ENCODE assay signal across 1 cellular context in the genomic region with DNA sequence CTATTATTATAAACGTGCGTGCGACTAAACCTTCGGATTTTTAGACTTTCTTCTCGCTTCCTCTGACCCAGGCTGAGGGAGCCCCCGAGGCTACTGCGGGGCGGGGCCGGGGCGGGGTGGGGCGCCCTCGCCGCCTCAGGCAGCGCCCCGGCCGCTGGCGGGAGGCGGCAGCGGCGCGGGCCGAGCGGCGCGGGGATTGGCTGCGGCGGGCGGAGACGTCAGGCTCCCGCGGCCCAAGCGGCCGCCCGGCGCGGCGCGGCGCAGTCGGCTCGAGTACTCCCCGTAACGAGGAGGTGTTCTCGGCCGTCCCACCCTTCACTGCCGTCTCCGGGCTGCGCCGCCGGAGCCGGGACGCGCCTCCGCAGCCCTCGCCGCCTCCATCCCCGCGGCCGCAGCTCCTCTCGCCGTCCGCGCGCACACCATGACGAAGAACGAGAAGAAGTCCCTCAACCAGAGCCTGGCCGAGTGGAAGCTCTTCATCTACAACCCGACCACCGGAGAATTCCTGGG.
A peak's percentile ranks its signal among the peaks of the same experiment; 100 is the strongest.
TF ChIP-seq lines count a peak whose summit lies in the region.

ATP1B3 (plus strand) TSS at position 263 of the 510 bp plus-strand sequence; CDS start at position 422, 159 bp downstream.

TF ChIP-seq in HepG2, 621 proteins besides CTCF, POLR2A, EP300 and RAD21 (continued from another document and continues in another):
- TF ChIP-seq NFATC3 (CRISPR knock-in tag; IDR thresholded peaks at IDR 0.05) = no peak
- no peak for TF ChIP-seq ZSCAN31 (CRISPR knock-in tag; IDR thresholded peaks at IDR 0.05; ENCODE audit: low read depth)
- TF ChIP-seq TRAFD1 (CRISPR knock-in tag; IDR thresholded peaks at IDR 0.05; ENCODE audit: borderline replicate concordance) = no peak
- TF ChIP-seq, protein P1, sequence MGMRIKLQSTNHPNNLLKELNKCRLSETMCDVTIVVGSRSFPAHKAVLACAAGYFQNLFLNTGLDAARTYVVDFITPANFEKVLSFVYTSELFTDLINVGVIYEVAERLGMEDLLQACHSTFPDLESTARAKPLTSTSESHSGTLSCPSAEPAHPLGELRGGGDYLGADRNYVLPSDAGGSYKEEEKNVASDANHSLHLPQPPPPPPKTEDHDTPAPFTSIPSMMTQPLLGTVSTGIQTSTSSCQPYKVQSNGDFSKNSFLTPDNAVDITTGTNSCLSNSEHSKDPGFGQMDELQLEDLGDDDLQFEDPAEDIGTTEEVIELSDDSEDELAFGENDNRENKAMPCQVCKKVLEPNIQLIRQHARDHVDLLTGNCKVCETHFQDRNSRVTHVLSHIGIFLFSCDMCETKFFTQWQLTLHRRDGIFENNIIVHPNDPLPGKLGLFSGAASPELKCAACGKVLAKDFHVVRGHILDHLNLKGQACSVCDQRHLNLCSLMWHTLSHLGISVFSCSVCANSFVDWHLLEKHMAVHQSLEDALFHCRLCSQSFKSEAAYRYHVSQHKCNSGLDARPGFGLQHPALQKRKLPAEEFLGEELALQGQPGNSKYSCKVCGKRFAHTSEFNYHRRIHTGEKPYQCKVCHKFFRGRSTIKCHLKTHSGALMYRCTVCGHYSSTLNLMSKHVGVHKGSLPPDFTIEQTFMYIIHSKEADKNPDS (CRISPR knock-in tag; IDR thresholded peaks at IDR 0.05) = no peak
- no peak for TF ChIP-seq ATF7 (IDR thresholded peaks at IDR 0.05)
- TF ChIP-seq ATF7 (CRISPR knock-in tag; IDR thresholded peaks at IDR 0.05) = no peak
- no peak for TF ChIP-seq SATB2 (CRISPR knock-in tag; IDR thresholded peaks at IDR 0.05)
- TF ChIP-seq FOXP1 (IDR thresholded peaks at IDR 0.05) = no peak
- TF ChIP-seq FOXP1 (CRISPR knock-in tag; IDR thresholded peaks at IDR 0.05) = no peak
- TF ChIP-seq ZBTB21 (CRISPR knock-in tag; IDR thresholded peaks at IDR 0.05) = no peak
- TF ChIP-seq ZNF333 (CRISPR knock-in tag; IDR thresholded peaks at IDR 0.05; ENCODE audit: borderline replicate concordance) = no peak
- TF ChIP-seq RFX5 (IDR thresholded peaks at IDR 0.05; ENCODE audit: low read depth, low read length) = no peak
- no peak for TF ChIP-seq U2AF1 (optimal IDR thresholded peaks at IDR 0.05; ENCODE audit: low read depth, low read length)
- TF ChIP-seq, protein P2, sequence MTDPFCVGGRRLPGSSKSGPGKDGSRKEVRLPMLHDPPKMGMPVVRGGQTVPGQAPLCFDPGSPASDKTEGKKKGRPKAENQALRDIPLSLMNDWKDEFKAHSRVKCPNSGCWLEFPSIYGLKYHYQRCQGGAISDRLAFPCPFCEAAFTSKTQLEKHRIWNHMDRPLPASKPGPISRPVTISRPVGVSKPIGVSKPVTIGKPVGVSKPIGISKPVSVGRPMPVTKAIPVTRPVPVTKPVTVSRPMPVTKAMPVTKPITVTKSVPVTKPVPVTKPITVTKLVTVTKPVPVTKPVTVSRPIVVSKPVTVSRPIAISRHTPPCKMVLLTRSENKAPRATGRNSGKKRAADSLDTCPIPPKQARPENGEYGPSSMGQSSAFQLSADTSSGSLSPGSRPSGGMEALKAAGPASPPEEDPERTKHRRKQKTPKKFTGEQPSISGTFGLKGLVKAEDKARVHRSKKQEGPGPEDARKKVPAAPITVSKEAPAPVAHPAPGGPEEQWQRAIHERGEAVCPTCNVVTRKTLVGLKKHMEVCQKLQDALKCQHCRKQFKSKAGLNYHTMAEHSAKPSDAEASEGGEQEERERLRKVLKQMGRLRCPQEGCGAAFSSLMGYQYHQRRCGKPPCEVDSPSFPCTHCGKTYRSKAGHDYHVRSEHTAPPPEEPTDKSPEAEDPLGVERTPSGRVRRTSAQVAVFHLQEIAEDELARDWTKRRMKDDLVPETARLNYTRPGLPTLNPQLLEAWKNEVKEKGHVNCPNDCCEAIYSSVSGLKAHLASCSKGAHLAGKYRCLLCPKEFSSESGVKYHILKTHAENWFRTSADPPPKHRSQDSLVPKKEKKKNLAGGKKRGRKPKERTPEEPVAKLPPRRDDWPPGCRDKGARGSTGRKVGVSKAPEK (CRISPR knock-in tag; IDR thresholded peaks at IDR 0.05; ENCODE audit: borderline replicate concordance) = no peak
- TF ChIP-seq, protein P3, sequence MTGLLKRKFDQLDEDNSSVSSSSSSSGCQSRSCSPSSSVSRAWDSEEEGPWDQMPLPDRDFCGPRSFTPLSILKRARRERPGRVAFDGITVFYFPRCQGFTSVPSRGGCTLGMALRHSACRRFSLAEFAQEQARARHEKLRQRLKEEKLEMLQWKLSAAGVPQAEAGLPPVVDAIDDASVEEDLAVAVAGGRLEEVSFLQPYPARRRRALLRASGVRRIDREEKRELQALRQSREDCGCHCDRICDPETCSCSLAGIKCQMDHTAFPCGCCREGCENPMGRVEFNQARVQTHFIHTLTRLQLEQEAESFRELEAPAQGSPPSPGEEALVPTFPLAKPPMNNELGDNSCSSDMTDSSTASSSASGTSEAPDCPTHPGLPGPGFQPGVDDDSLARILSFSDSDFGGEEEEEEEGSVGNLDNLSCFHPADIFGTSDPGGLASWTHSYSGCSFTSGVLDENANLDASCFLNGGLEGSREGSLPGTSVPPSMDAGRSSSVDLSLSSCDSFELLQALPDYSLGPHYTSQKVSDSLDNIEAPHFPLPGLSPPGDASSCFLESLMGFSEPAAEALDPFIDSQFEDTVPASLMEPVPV (CRISPR knock-in tag; IDR thresholded peaks at IDR 0.05) = no peak
- TF ChIP-seq ETS1 (CRISPR knock-in tag; IDR thresholded peaks at IDR 0.05) = no peak
- peak; percentile 68 for TF ChIP-seq HNRNPLL (IDR thresholded peaks at IDR 0.05; ENCODE audit: low read depth, low read length, poor library complexity, severe bottlenecking)
- no peak for TF ChIP-seq NPAS2 (CRISPR knock-in tag; IDR thresholded peaks at IDR 0.05; ENCODE audit: borderline replicate concordance)
- TF ChIP-seq ZNF772 (CRISPR knock-in tag; IDR thresholded peaks at IDR 0.05) = peak; percentile 38; the same call in 1 of the 2 replicates
- 0 out of 2 replicates have a peak, but pooled peaks have one; percentile 8 for TF ChIP-seq ZNF616 (CRISPR knock-in tag; IDR thresholded peaks at IDR 0.05; ENCODE audit: low read depth)
- no peak for TF ChIP-seq ZNF781 (CRISPR knock-in tag; IDR thresholded peaks at IDR 0.05; ENCODE audit: borderline replicate concordance, not compliant biosample characterization)
- peak; percentile 64 for TF ChIP-seq ZNF792 (CRISPR knock-in tag; IDR thresholded peaks at IDR 0.05)
- no peak for TF ChIP-seq POLR2AphosphoS2 (IDR thresholded peaks at IDR 0.05; ENCODE audit: low read depth, low read length)
- no peak for TF ChIP-seq HCFC1 (IDR thresholded peaks at IDR 0.05; ENCODE audit: low read depth, low read length)
- TF ChIP-seq, protein P4, sequence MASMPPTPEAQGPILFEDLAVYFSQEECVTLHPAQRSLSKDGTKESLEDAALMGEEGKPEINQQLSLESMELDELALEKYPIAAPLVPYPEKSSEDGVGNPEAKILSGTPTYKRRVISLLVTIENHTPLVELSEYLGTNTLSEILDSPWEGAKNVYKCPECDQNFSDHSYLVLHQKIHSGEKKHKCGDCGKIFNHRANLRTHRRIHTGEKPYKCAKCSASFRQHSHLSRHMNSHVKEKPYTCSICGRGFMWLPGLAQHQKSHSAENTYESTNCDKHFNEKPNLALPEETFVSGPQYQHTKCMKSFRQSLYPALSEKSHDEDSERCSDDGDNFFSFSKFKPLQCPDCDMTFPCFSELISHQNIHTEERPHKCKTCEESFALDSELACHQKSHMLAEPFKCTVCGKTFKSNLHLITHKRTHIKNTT (CRISPR knock-in tag; IDR thresholded peaks at IDR 0.05) = no peak
- no peak for TF ChIP-seq ZNF354B (CRISPR knock-in tag; IDR thresholded peaks at IDR 0.05)
- TF ChIP-seq FOXC1 (CRISPR knock-in tag; IDR thresholded peaks at IDR 0.05; ENCODE audit: borderline replicate concordance) = no peak
- 0 out of 2 replicates have a peak, but pooled peaks have one; percentile 53 for TF ChIP-seq SALL2 (CRISPR knock-in tag; IDR thresholded peaks at IDR 0.05)
- TF ChIP-seq, protein P5, sequence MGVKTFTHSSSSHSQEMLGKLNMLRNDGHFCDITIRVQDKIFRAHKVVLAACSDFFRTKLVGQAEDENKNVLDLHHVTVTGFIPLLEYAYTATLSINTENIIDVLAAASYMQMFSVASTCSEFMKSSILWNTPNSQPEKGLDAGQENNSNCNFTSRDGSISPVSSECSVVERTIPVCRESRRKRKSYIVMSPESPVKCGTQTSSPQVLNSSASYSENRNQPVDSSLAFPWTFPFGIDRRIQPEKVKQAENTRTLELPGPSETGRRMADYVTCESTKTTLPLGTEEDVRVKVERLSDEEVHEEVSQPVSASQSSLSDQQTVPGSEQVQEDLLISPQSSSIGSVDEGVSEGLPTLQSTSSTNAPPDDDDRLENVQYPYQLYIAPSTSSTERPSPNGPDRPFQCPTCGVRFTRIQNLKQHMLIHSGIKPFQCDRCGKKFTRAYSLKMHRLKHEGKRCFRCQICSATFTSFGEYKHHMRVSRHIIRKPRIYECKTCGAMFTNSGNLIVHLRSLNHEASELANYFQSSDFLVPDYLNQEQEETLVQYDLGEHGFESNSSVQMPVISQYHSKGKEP (CRISPR knock-in tag; IDR thresholded peaks at IDR 0.05) = no peak
- no peak for TF ChIP-seq ZFAT (CRISPR knock-in tag; conservative IDR thresholded peaks at IDR 0.05)
- TF ChIP-seq ZNF205 (CRISPR knock-in tag; IDR thresholded peaks at IDR 0.05) = no peak
- no peak; the same call in 1 of the 2 replicates for TF ChIP-seq PAWR (CRISPR knock-in tag; IDR thresholded peaks at IDR 0.05; ENCODE audit: borderline replicate concordance)
- TF ChIP-seq ZSCAN30 (CRISPR knock-in tag; IDR thresholded peaks at IDR 0.05) = no peak
- no peak for TF ChIP-seq ZNF382 (CRISPR knock-in tag; IDR thresholded peaks at IDR 0.05; ENCODE audit: borderline replicate concordance)
- TF ChIP-seq REL (CRISPR knock-in tag; conservative IDR thresholded peaks at IDR 0.05) = no peak
- TF ChIP-seq FOXK2 (IDR thresholded peaks at IDR 0.05) = no peak
- TF ChIP-seq ZNF383 (CRISPR knock-in tag; IDR thresholded peaks at IDR 0.05; ENCODE audit: borderline replicate concordance) = no peak
- TF ChIP-seq ZNF768 (CRISPR knock-in tag; IDR thresholded peaks at IDR 0.05) = no peak
- no peak for TF ChIP-seq ZNF605 (CRISPR knock-in tag; IDR thresholded peaks at IDR 0.05)
- TF ChIP-seq SNAI1 (CRISPR knock-in tag; IDR thresholded peaks at IDR 0.05; ENCODE audit: borderline replicate concordance) = no peak
- TF ChIP-seq ZNF652 (CRISPR knock-in tag; IDR thresholded peaks at IDR 0.05; ENCODE audit: borderline replicate concordance, low read depth) = no peak
- TF ChIP-seq SP5 (CRISPR knock-in tag; IDR thresholded peaks at IDR 0.05; ENCODE audit: borderline replicate concordance, low read depth) = no peak
- TF ChIP-seq ZNF510 (CRISPR knock-in tag; IDR thresholded peaks at IDR 0.05; ENCODE audit: low read depth) = no peak
- no peak for TF ChIP-seq ZNF816 (CRISPR knock-in tag; IDR thresholded peaks at IDR 0.05; ENCODE audit: borderline replicate concordance)
- TF ChIP-seq ZFX (CRISPR knock-in tag; IDR thresholded peaks at IDR 0.05; ENCODE audit: low read depth) = peak; percentile 74
- TF ChIP-seq AGO1 (IDR thresholded peaks at IDR 0.05; ENCODE audit: low read depth, low read length, poor library complexity, severe bottlenecking) = no peak
- no peak for TF ChIP-seq ZNF7 (CRISPR knock-in tag; IDR thresholded peaks at IDR 0.05)
- TF ChIP-seq ZNF607 (CRISPR knock-in tag; IDR thresholded peaks at IDR 0.05; ENCODE audit: borderline replicate concordance) = no peak
- TF ChIP-seq, protein P6, sequence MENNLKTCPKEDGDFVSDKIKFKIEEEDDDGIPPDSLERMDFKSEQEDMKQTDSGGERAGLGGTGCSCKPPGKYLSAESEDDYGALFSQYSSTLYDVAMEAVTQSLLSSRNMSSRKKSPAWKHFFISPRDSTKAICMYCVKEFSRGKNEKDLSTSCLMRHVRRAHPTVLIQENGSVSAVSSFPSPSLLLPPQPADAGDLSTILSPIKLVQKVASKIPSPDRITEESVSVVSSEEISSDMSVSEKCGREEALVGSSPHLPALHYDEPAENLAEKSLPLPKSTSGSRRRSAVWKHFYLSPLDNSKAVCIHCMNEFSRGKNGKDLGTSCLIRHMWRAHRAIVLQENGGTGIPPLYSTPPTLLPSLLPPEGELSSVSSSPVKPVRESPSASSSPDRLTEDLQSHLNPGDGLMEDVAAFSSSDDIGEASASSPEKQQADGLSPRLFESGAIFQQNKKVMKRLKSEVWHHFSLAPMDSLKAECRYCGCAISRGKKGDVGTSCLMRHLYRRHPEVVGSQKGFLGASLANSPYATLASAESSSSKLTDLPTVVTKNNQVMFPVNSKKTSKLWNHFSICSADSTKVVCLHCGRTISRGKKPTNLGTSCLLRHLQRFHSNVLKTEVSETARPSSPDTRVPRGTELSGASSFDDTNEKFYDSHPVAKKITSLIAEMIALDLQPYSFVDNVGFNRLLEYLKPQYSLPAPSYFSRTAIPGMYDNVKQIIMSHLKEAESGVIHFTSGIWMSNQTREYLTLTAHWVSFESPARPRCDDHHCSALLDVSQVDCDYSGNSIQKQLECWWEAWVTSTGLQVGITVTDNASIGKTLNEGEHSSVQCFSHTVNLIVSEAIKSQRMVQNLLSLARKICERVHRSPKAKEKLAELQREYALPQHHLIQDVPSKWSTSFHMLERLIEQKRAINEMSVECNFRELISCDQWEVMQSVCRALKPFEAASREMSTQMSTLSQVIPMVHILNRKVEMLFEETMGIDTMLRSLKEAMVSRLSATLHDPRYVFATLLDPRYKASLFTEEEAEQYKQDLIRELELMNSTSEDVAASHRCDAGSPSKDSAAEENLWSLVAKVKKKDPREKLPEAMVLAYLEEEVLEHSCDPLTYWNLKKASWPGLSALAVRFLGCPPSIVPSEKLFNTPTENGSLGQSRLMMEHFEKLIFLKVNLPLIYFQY (CRISPR knock-in tag; IDR thresholded peaks at IDR 0.05; ENCODE audit: borderline replicate concordance) = peak; percentile 84; the same call in 1 of the 2 replicates
- peak; percentile 87 for TF ChIP-seq NKX3-1 (CRISPR knock-in tag; IDR thresholded peaks at IDR 0.05)
- TF ChIP-seq KDM2A (CRISPR knock-in tag; IDR thresholded peaks at IDR 0.05; ENCODE audit: borderline replicate concordance, low read depth) = no peak; the same call in 1 of the 2 replicates
- 0 out of 2 replicates have a peak, but pooled peaks have one; percentile 23 for TF ChIP-seq RXRB (CRISPR knock-in tag; IDR thresholded peaks at IDR 0.05; ENCODE audit: borderline replicate concordance)
- TF ChIP-seq MED1 (CRISPR knock-in tag; IDR thresholded peaks at IDR 0.05) = peak; percentile 47; the same call in 1 of the 2 replicates
